ENCODE assay signal across 1 cellular context in the genomic region with DNA sequence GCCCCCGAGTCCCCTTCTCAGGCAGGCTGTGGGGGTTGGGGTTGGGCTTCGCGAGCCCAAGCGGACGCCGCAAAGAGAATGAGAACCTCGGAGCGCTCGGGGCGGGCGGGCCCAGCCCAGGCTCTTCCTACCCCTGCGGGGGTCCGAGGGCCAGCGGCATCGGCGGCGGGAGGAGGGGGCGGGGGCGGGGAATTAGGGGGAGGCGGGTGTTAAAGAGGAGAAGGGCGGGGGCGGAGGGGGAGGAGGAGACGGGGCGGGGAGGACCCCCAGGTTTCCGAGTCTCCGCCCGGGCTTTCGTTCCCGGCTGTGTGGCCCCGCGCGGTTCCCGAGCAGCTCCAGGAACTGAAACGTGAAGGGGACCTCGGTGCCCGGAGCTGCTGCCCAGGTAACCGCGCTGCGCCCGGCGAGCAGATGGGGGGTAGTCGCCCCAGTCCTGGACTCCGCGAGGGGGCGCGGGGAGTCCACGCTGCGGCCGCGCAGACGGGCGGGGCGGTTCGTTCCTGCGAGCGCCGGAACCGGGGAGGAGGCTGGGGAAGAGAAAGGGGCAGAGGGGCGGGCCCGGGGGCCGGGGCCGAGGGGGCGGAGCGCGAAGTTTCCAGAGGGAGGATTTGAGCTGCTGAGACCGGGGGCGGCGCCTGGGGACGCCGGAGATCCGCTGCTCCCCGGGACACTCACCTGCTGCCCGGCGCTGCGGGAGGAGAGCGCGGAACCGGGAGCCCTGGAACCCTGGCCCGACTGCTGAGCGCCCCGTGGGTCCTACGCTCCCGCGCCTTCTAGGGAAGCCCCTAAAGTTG.
A peak's percentile ranks its signal among the peaks of the same experiment; 100 is the strongest.
TF ChIP-seq lines count a peak whose summit lies in the region.

No MANE protein-coding gene starts in this region.

TF ChIP-seq in HEK293, 187 proteins besides CTCF, POLR2A, EP300 and RAD21 (continued from another document):
- peak; percentile 45; the same call in 1 of the 2 replicates for TF ChIP-seq ZEB2 (tag by site-specific recombination; IDR thresholded peaks at IDR 0.05)
- TF ChIP-seq ZNF624 (tag by site-specific recombination; IDR thresholded peaks at IDR 0.05) = no peak
- peak; percentile 73 for TF ChIP-seq ZNF341 (tag by site-specific recombination; IDR thresholded peaks at IDR 0.05; ENCODE audit: low read depth)
- TF ChIP-seq GLIS2 (tag by site-specific recombination; IDR thresholded peaks at IDR 0.05) = peak; percentile 91
- no peak for TF ChIP-seq YY1 (tag by site-specific recombination; IDR thresholded peaks at IDR 0.05)
- TF ChIP-seq ZNF791 (tag by site-specific recombination; IDR thresholded peaks at IDR 0.05) = no peak
- TF ChIP-seq, protein P1, sequence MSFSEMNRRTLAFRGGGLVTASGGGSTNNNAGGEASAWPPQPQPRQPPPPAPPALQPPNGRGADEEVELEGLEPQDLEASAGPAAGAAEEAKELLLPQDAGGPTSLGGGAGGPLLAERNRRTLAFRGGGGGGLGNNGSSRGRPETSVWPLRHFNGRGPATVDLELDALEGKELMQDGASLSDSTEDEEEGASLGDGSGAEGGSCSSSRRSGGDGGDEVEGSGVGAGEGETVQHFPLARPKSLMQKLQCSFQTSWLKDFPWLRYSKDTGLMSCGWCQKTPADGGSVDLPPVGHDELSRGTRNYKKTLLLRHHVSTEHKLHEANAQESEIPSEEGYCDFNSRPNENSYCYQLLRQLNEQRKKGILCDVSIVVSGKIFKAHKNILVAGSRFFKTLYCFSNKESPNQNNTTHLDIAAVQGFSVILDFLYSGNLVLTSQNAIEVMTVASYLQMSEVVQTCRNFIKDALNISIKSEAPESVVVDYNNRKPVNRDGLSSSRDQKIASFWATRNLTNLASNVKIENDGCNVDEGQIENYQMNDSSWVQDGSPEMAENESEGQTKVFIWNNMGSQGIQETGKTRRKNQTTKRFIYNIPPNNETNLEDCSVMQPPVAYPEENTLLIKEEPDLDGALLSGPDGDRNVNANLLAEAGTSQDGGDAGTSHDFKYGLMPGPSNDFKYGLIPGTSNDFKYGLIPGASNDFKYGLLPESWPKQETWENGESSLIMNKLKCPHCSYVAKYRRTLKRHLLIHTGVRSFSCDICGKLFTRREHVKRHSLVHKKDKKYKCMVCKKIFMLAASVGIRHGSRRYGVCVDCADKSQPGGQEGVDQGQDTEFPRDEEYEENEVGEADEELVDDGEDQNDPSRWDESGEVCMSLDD (tag by site-specific recombination; IDR thresholded peaks at IDR 0.05) = peak; percentile 65; the same call in 1 of the 2 replicates
- TF ChIP-seq ZNF138 (tag by site-specific recombination; IDR thresholded peaks at IDR 0.05; ENCODE audit: borderline replicate concordance) = no peak
- TF ChIP-seq ZNF600 (tag by site-specific recombination; IDR thresholded peaks at IDR 0.05) = peak; percentile 49
- no peak for TF ChIP-seq ZNF366 (tag by site-specific recombination; conservative IDR thresholded peaks at IDR 0.05)
- peak; percentile 82 for TF ChIP-seq ZNF335 (tag by site-specific recombination; conservative IDR thresholded peaks at IDR 0.05)
- TF ChIP-seq ZBTB8A (tag by site-specific recombination; IDR thresholded peaks at IDR 0.05) = peak; percentile 32; the same call in 1 of the 2 replicates
- TF ChIP-seq EGR2 (tag by site-specific recombination; IDR thresholded peaks at IDR 0.05; ENCODE audit: low read depth) = 0 out of 2 replicates have a peak, but pooled peaks have one; percentile 6
- TF ChIP-seq KLF8 (tag by site-specific recombination; IDR thresholded peaks at IDR 0.05) = peak; percentile 39; the same call in 1 of the 2 replicates
- TF ChIP-seq, protein P2, sequence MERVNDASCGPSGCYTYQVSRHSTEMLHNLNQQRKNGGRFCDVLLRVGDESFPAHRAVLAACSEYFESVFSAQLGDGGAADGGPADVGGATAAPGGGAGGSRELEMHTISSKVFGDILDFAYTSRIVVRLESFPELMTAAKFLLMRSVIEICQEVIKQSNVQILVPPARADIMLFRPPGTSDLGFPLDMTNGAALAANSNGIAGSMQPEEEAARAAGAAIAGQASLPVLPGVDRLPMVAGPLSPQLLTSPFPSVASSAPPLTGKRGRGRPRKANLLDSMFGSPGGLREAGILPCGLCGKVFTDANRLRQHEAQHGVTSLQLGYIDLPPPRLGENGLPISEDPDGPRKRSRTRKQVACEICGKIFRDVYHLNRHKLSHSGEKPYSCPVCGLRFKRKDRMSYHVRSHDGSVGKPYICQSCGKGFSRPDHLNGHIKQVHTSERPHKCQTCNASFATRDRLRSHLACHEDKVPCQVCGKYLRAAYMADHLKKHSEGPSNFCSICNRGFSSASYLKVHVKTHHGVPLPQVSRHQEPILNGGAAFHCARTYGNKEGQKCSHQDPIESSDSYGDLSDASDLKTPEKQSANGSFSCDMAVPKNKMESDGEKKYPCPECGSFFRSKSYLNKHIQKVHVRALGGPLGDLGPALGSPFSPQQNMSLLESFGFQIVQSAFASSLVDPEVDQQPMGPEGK (tag by site-specific recombination; IDR thresholded peaks at IDR 0.05) = peak; percentile 50; the same call in 1 of the 2 replicates
- no peak for TF ChIP-seq ZNF792 (tag by site-specific recombination; IDR thresholded peaks at IDR 0.05)
- TF ChIP-seq ZNF777 (tag by site-specific recombination; IDR thresholded peaks at IDR 0.05; ENCODE audit: borderline replicate concordance) = peak; percentile 44; the same call in 1 of the 2 replicates
- peak; percentile 91 for TF ChIP-seq ZBTB20 (tag by site-specific recombination; IDR thresholded peaks at IDR 0.05)
- no peak for TF ChIP-seq ZBTB48 (tag by site-specific recombination; IDR thresholded peaks at IDR 0.05)
- TF ChIP-seq SP2 (tag by site-specific recombination; IDR thresholded peaks at IDR 0.05) = peak; percentile 76
- no peak for TF ChIP-seq ZNF571 (tag by site-specific recombination; IDR thresholded peaks at IDR 0.05)
- TF ChIP-seq KLF9 (tag by site-specific recombination; IDR thresholded peaks at IDR 0.05; ENCODE audit: low read depth) = peak; percentile 81
- 0 out of 2 replicates have a peak, but pooled peaks have one; percentile 30 for TF ChIP-seq KLF17 (tag by site-specific recombination; IDR thresholded peaks at IDR 0.05)
